Comparison of ENCODE assay signal across 14 cellular contexts in genomic region chr1:70042090-70042716, GRCh38.
A peak's percentile ranks its signal among the peaks of the same experiment; 100 is the strongest.
DNase-seq lines count a peak whose midpoint lies in the region; ATAC-seq, FAIRE-seq and TF ChIP-seq lines count a peak whose summit lies in the region.
"Had no signal": no experiment of that assay in that cellular context is flagged by ENCODE, and none has a peak within 500 bp of the region (broad histone marks: within the 10 kb centered on the region; RNA-seq: fewer than 3 reads in every experiment).

No MANE protein-coding gene starts in this region.

- H3K36me3 ChIP-seq in small intestine (ENCODE audit: control insufficient read depth in 2 of 2, insufficient read depth in 2 of 2, low read length in 2 of 2) (no peaks in the 10 kb centered on the region), right lobe of liver (no peaks in the 10 kb centered on the region)

- POLR2A ChIA-PET in RWPE1 (lab: Yijun Ruan, JAX; ENCODE audit: low non-redundant PET), result no interaction called here

- no peak for FAIRE-seq in small intestine (lab: Jason Lieb, UNC)
- FAIRE-seq: GM12891 had no signal

- no peak overlapping the region for H3K4me3 ChIP-seq in fibroblast of pulmonary artery (replicated peaks; ENCODE audit: low read depth, low read length)
- H3K4me3 ChIP-seq in small intestine (ENCODE audit: low read depth in 1 of 2, low read length in 2 of 2), result no peak overlapping the region
- H3K4me3 ChIP-seq in right lobe of liver, result no peak overlapping the region

- peak; percentile 65 for ATAC-seq in HG03159 (IDR thresholded peaks at IDR 0.05; ENCODE audit: unreplicated experiment)
- ATAC-seq in right lobe of liver, result no peak
- ATAC-seq: activated naive CD8-positive, alpha-beta T cell treated with anti-CD3 and anti-CD28 coated beads, Interleukin-2, amount 50 U/mL, for 24 hours had no signal

- DNase-seq in AML-193 (lab: John Stamatoyannopoulos, UW), result peak; percentile 80 to 81
- DNase-seq in SIG-M5 treated with dmso at 0.1 percent for 504 hours (lab: John Stamatoyannopoulos, UW; ENCODE audit: unreplicated experiment), result peak; percentile 65
- DNase-seq in fibroblast of pulmonary artery (ENCODE audit: low read depth), result peak; percentile 34
- DNase-seq in small intestine, result no peak
- no peak for DNase-seq in RWPE1 (ENCODE audit: low spot score)
- DNase-seq in activated naive CD4-positive, alpha-beta T cell treated with Interleukin-2 at 50 U/mL for 16 hours, result no peak
- DNase-seq in right lobe of liver, result no peak
- DNase-seq: activated CD8-positive, alpha-beta memory T cell treated with anti-CD3 and anti-CD28 coated beads, Interleukin-2, amount 50 U/mL, for 4 hours; activated naive CD8-positive, alpha-beta T cell treated with anti-CD3 and anti-CD28 coated beads, Interleukin-2, amount 50 U/mL, for 24 hours; HFFc6; occipital lobe had no signal

- H3K27me3 ChIP-seq in small intestine (ENCODE audit: control insufficient read depth in 2 of 2, insufficient read depth in 2 of 2, low read length in 2 of 2) (no peaks in the 10 kb centered on the region), right lobe of liver (no peaks in the 10 kb centered on the region)

- H3K27ac ChIP-seq in small intestine (ENCODE audit: low read depth in 1 of 2, low read length in 1 of 2) (no peak overlapping the region), RWPE1 (no peak overlapping the region), right lobe of liver (no peak overlapping the region)
- H3K27ac ChIP-seq: VCaP had no signal

- no peaks in the 10 kb centered on the region for H3K4me1 ChIP-seq in small intestine (ENCODE audit: control insufficient read depth in 2 of 2, insufficient read depth in 1 of 2, low read depth in 1 of 2, low read length in 1 of 2)
- no peaks in the 10 kb centered on the region for H3K4me1 ChIP-seq in right lobe of liver

- intact Hi-C loops in right lobe of liver (cut with DNase I), result no loop called here

- H3K9me3 ChIP-seq in small intestine (ENCODE audit: control insufficient read depth, low read depth) (no peaks in the 10 kb centered on the region), right lobe of liver (no peaks in the 10 kb centered on the region)

- no peak for TF ChIP-seq POLR2A in right lobe of liver (IDR thresholded peaks at IDR 0.05)

- CTCF ChIA-PET in RWPE1 (lab: Yijun Ruan, JAX), result interaction anchor here (0.6 kb wide), 2 partner anchors 17 to 1471 kb away, joined by 3 to 7 read pairs; no protein-coding TSS in a partner anchor

- TF ChIP-seq CTCF in fibroblast of pulmonary artery (IDR thresholded peaks at IDR 0.05; ENCODE audit: low read length, missing control alignments) (no peak), RWPE1 (conservative IDR thresholded peaks at IDR 0.05; ENCODE audit: low read depth) (no peak), right lobe of liver (IDR thresholded peaks at IDR 0.05) (no peak)

- WGBS in small intestine, 3 donors, result 62 to 80% (median 69%) methylated on average over 3 of the region's 3 CpGs
- 30% methylated on average over 3 of the region's 3 CpGs for WGBS in right lobe of liver (ENCODE audit: insufficient coverage, low coverage, low lambda C conversion rate, missing lambda C conversion rate)

Comparison
In these comparisons a context has a peak if more than half of its experiments do, and no peak if none do; other contexts are left out.
1. DNase-seq: peak in AML-193 (2 of 2), SIG-M5 treated with dmso at 0.1 percent for 504 hours (single experiment) and fibroblast of pulmonary artery (single experiment); none in small intestine (single experiment), RWPE1 (single experiment), activated naive CD4-positive, alpha-beta T cell treated with Interleukin-2 at 50 U/mL for 16 hours (single experiment) and right lobe of liver (0 of 3).